Comparison of ENCODE assay signal across 11 cellular contexts in the genomic region with DNA sequence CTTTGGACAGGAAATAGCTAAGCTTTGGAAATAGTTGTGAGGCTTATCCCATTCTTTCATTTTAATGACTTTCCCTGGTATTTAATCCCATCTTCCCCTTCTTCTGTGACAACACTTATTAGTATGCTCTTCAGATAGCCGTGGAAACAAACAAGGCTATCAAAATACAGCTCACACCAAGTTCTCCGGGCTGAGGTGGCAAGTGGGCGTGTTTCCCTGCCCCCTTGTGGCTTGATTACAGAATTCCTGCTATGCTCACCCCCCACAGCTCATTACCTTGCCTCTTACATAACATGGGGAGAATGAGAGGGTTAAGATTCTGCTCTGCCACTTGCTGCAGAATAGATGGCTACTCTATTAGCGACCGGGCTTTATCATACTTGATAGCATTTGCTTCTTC.
DNase-seq lines count a peak whose midpoint lies in the region; ATAC-seq and TF ChIP-seq lines count a peak whose summit lies in the region.
"Had no signal": no experiment of that assay in that cellular context is flagged by ENCODE, and none has a peak within 500 bp of the region (broad histone marks: within the 10 kb centered on the region; RNA-seq: fewer than 3 reads in every experiment).

No MANE protein-coding gene starts in this region.

- POLR2A ChIA-PET in activated CD8-positive, alpha-beta T cell treated with anti-CD3 and anti-CD28 coated beads, Interleukin-2, amount 10 ng/mL, durations not matched to agents 7 days and 5 days (lab: Charles Lee): no interaction called here

- H3K9me3 Mint-ChIP-seq in chondrocyte (ENCODE audit: low read depth) (no peaks in the 10 kb centered on the region), progenitor cell of endocrine pancreas (ENCODE audit: low read depth) (no peaks in the 10 kb centered on the region)
- no peaks in the 10 kb centered on the region for H3K9me3 Mint-ChIP-seq in activated CD8-positive, alpha-beta T cell treated with anti-CD3 and anti-CD28 coated beads, Interleukin-2, amount 10 ng/mL, durations not matched to agents 7 days and 5 days (ENCODE audit: insufficient read depth)
- H3K9me3 Mint-ChIP-seq: central memory CD8-positive, alpha-beta T cell had no signal

- H3K27ac Mint-ChIP-seq in chondrocyte (ENCODE audit: unreplicated experiment): no peak overlapping the region
- H3K27ac Mint-ChIP-seq in progenitor cell of endocrine pancreas: no peak overlapping the region
- no peak overlapping the region for H3K27ac Mint-ChIP-seq in activated CD8-positive, alpha-beta T cell treated with anti-CD3 and anti-CD28 coated beads, Interleukin-2, amount 10 ng/mL, durations not matched to agents 7 days and 5 days

- H3K4me3 Mint-ChIP-seq in chondrocyte (ENCODE audit: unreplicated experiment) (no peak overlapping the region), progenitor cell of endocrine pancreas (ENCODE audit: low read depth) (no peak overlapping the region)
- no peak overlapping the region for H3K4me3 Mint-ChIP-seq in activated CD8-positive, alpha-beta T cell treated with anti-CD3 and anti-CD28 coated beads, Interleukin-2, amount 10 ng/mL, durations not matched to agents 7 days and 5 days
- H3K4me3 Mint-ChIP-seq: central memory CD8-positive, alpha-beta T cell had no signal

- H3K27me3 Mint-ChIP-seq in chondrocyte (ENCODE audit: low read depth): no peaks in the 10 kb centered on the region
- H3K27me3 Mint-ChIP-seq in progenitor cell of endocrine pancreas: peaks cover 15% of the 10 kb centered on the region
- H3K27me3 Mint-ChIP-seq in activated CD8-positive, alpha-beta T cell treated with anti-CD3 and anti-CD28 coated beads, Interleukin-2, amount 10 ng/mL, durations not matched to agents 7 days and 5 days (ENCODE audit: low read depth): no peaks in the 10 kb centered on the region
- H3K27me3 Mint-ChIP-seq: central memory CD8-positive, alpha-beta T cell had no signal

- DNase-seq in NCI-H2029 treated with DMSO at 0.1 percent for 48 hours (lab: John Stamatoyannopoulos, UW): peak; percentile 1
- DNase-seq in NCI-H2029 (lab: John Stamatoyannopoulos, UW): no peak
- DNase-seq in NCI-H2171 (lab: John Stamatoyannopoulos, UW): peak; percentile 16
- no peak for DNase-seq in chondrocyte (ENCODE audit: low spot score)
- DNase-seq in progenitor cell of endocrine pancreas (ENCODE audit: low spot score, unreplicated experiment): no peak
- no peak for DNase-seq in C1 segment of cervical spinal cord (lab: John Stamatoyannopoulos, UW)
- no peak for DNase-seq in activated CD8-positive, alpha-beta T cell treated with anti-CD3 and anti-CD28 coated beads, Interleukin-2, amount 10 ng/mL, durations not matched to agents 7 days and 5 days
- DNase-seq in NCI-H446 (lab: John Stamatoyannopoulos, UW): no peak
- DNase-seq: AML-193, kidney had no signal

- H3K4me1 Mint-ChIP-seq in chondrocyte (ENCODE audit: low read depth) (peaks cover 8% of the 10 kb centered on the region), progenitor cell of endocrine pancreas (ENCODE audit: low read depth) (peaks cover 3% of the 10 kb centered on the region)
- no peaks in the 10 kb centered on the region for H3K4me1 Mint-ChIP-seq in activated CD8-positive, alpha-beta T cell treated with anti-CD3 and anti-CD28 coated beads, Interleukin-2, amount 10 ng/mL, durations not matched to agents 7 days and 5 days (ENCODE audit: low read depth)
- H3K4me1 Mint-ChIP-seq: central memory CD8-positive, alpha-beta T cell had no signal

- H3K36me3 Mint-ChIP-seq in chondrocyte (ENCODE audit: low read depth) (peaks cover 2% of the 10 kb centered on the region), progenitor cell of endocrine pancreas (ENCODE audit: insufficient read depth) (no peaks in the 10 kb centered on the region)
- H3K36me3 Mint-ChIP-seq in activated CD8-positive, alpha-beta T cell treated with anti-CD3 and anti-CD28 coated beads, Interleukin-2, amount 10 ng/mL, durations not matched to agents 7 days and 5 days (ENCODE audit: low read depth): no peaks in the 10 kb centered on the region

- no peak for ATAC-seq in activated CD8-positive, alpha-beta T cell treated with anti-CD3 and anti-CD28 coated beads, Interleukin-2, amount 10 ng/mL, durations not matched to agents 7 days and 5 days

- TF ChIP-seq CTCF in chondrocyte (IDR thresholded peaks at IDR 0.05): peak; percentile 63
- TF ChIP-seq CTCF in progenitor cell of endocrine pancreas (IDR thresholded peaks at IDR 0.05; ENCODE audit: unreplicated experiment): peak; percentile 53

- CTCF ChIA-PET in activated CD8-positive, alpha-beta T cell treated with anti-CD3 and anti-CD28 coated beads, Interleukin-2, amount 10 ng/mL, durations not matched to agents 7 days and 5 days (lab: Charles Lee): no interaction called here

Comparison
In these comparisons a context has a peak if more than half of its experiments do, and no peak if none do; other contexts are left out.
1. DNase-seq: peak in NCI-H2029 treated with DMSO at 0.1 percent for 48 hours (single experiment) and NCI-H2171 (single experiment); none in NCI-H2029 (single experiment), chondrocyte (single experiment), progenitor cell of endocrine pancreas (single experiment), C1 segment of cervical spinal cord (0 of 14), activated CD8-positive, alpha-beta T cell treated with anti-CD3 and anti-CD28 coated beads, Interleukin-2, amount 10 ng/mL, durations not matched to agents 7 days and 5 days (single experiment) and NCI-H446 (0 of 2).